ENCODE assay signal across 2 cellular contexts in genomic region chr22:30816413-30816812, GRCh38.
TF ChIP-seq lines count a peak whose summit lies in the region.

No MANE protein-coding gene starts in this region.

TF ChIP-seq in K562, 482 proteins besides CTCF, POLR2A, EP300 and RAD21:
- no peak for TF ChIP-seq ATF7 (IDR thresholded peaks at IDR 0.05)
- TF ChIP-seq SMC3 (conservative IDR thresholded peaks at IDR 0.05; ENCODE audit: insufficient read depth, low read depth, low read length) = peak; percentile 33; the same call in 1 of the 2 replicates

TF ChIP-seq in HepG2, 621 proteins besides CTCF, POLR2A, EP300 and RAD21:
- TF ChIP-seq CBX1 (IDR thresholded peaks at IDR 0.05; ENCODE audit: low read depth) (no peak), ATF2 (CRISPR knock-in tag; IDR thresholded peaks at IDR 0.05) (no peak), KDM1A (CRISPR knock-in tag; IDR thresholded peaks at IDR 0.05) (no peak), MED8 (CRISPR knock-in tag; IDR thresholded peaks at IDR 0.05; ENCODE audit: insufficient replicate concordance) (no peak), ZNF143 (CRISPR knock-in tag; IDR thresholded peaks at IDR 0.05) (no peak), STAG1 (CRISPR knock-in tag; IDR thresholded peaks at IDR 0.05) (peak; percentile 24)
